ENCODE assay signal across 8 cellular contexts in the genomic region with DNA sequence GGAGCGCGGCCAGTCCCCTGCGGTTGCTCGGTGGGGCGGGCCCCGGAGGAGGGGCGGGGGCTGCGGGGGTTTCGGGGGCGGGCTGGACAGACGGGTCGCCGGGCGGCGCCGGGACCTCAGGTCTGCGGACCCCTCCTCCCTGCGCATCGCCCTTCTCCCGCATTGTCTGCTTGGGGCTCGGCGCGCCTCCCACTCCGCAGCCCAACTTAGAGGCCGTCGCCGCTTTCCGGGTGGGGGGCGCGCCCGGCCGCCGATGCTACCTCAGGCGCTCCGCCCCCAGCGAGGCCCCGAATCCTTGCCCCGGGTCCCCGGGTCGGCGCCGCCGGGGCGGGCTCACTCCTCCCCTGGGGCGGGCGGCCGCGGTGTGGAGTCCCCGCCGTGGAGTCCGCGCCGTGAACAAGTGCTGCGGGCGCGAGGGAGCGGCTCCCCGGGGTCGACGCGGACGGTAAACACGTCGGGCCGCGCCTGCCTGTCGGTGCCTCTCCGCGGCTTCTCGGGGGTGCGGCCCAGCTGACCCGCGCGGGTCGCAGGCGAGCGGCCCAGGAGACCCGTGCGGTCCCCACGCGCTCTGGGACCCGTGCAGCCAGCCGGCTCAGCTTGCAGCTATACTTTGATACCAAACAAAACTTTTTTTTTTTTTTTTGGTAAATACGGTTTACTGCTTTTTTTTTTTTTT. TPM values are rescaled to one million over a fixed set of nuclear protein-coding genes. Genes with fewer than 3 reads are reported as not detected.
A peak's percentile ranks its signal among the peaks of the same experiment; 100 is the strongest.
DNase-seq lines count a peak whose midpoint lies in the region; ATAC-seq, FAIRE-seq and TF ChIP-seq lines count a peak whose summit lies in the region.

No MANE protein-coding gene starts in this region.

- DNase-seq in NCI-H345 (lab: John Stamatoyannopoulos, UW), result peak; percentile 37
- no peak for DNase-seq in NCI-H345 treated with DMSO at 0.1 percent for 48 hours (lab: John Stamatoyannopoulos, UW; ENCODE audit: unreplicated experiment)
- DNase-seq in T-cell, result peak; percentile 15 to 63 (median 41)
- peak; percentile 3 for DNase-seq in astrocyte (ENCODE audit: low read depth)
- peak; percentile 84 for DNase-seq in iPS-NIHi11 (ENCODE audit: low spot score)
- DNase-seq in stimulated activated CD4-positive, alpha-beta T cell treated with anti-CD3 and anti-CD28 coated beads, Interleukin-1b, Interleukin-23, amount 100 ng/mL, for 4 hours (ENCODE audit: low read depth in 2 of 2), result peak; percentile 21 to 51
- no peak for DNase-seq in SK-N-DZ (ENCODE audit: low spot score)

- no peaks in the 10 kb centered on the region for H3K27me3 ChIP-seq in astrocyte (ENCODE audit: insufficient read depth, low read length)

- no peaks in the 10 kb centered on the region for H3K9me3 Mint-ChIP-seq in T-cell
- no peaks in the 10 kb centered on the region for H3K9me3 Mint-ChIP-seq in astrocyte (ENCODE audit: unreplicated experiment)

- H3K4me1 Mint-ChIP-seq in T-cell (peaks cover 62 to 63% (median 62%) of the 10 kb centered on the region in 3 donors), astrocyte (ENCODE audit: low read depth, unreplicated experiment) (peaks cover 24% of the 10 kb centered on the region)

- no peaks in the 10 kb centered on the region for H3K27me3 Mint-ChIP-seq in T-cell
- H3K27me3 Mint-ChIP-seq in astrocyte (ENCODE audit: low read depth, unreplicated experiment), result no peaks in the 10 kb centered on the region

- FAIRE-seq in astrocyte (lab: Jason Lieb, UNC), result no peak

- peak overlapping the region; percentile 84 for H3K9ac ChIP-seq in astrocyte (ENCODE audit: low read length)

- peaks cover 39% of the 10 kb centered on the region for H4K20me1 ChIP-seq in astrocyte (ENCODE audit: insufficient read depth, low read length)

- no peaks in the 10 kb centered on the region for H3K9me3 ChIP-seq in astrocyte (ENCODE audit: insufficient read depth, low read depth, low read length)

- peak overlapping the region; percentile 79 for H3K4me3 ChIP-seq in astrocyte (ENCODE audit: insufficient read depth, low read depth, low read length)

- ATAC-seq in HG03066 (IDR thresholded peaks at IDR 0.05; ENCODE audit: low read depth, unreplicated experiment), result peak; percentile 29
- peak; percentile 45 to 48 (median 46) for ATAC-seq in T-cell (replicated peaks in 1 of 4)

- POLR2A ChIA-PET in T-cell (lab: Charles Lee), result interaction anchor here (0.5 to 1.9 kb wide), 18 partner anchors 13 to 356 kb away, joined by 3 to 22 read pairs (median 7); no protein-coding TSS in a partner anchor

- CTCF ChIA-PET in T-cell (lab: Charles Lee), result interaction anchor here in 1 of 2 donors (0.6 to 2.8 kb wide), 6 partner anchors 20 to 84 kb away, joined by 3 to 35 read pairs (median 8); no protein-coding TSS in a partner anchor

- TF ChIP-seq CTCF in astrocyte (IDR thresholded peaks at IDR 0.05; ENCODE audit: insufficient read depth, low read depth, low read length), result no peak

- no peaks in the 10 kb centered on the region for H3K36me3 ChIP-seq in astrocyte (ENCODE audit: insufficient read depth, low read length)

- peak overlapping the region; percentile 85 to 86 for H3K27ac Mint-ChIP-seq in T-cell
- H3K27ac Mint-ChIP-seq in astrocyte (ENCODE audit: unreplicated experiment), result no peak overlapping the region

- H3K27ac ChIP-seq in astrocyte (ENCODE audit: low read depth, low read length), result peak overlapping the region; percentile 69

- H3K4me2 ChIP-seq in astrocyte (ENCODE audit: low read length), result peak overlapping the region; percentile 94

- H3K4me3 Mint-ChIP-seq in T-cell (peak overlapping the region; percentile 83 to 91 (median 88)), astrocyte (ENCODE audit: unreplicated experiment) (peak overlapping the region; percentile 90)

- H3K79me2 ChIP-seq in astrocyte (ENCODE audit: insufficient read depth, low read length), result peaks cover 51% of the 10 kb centered on the region

- H3K36me3 Mint-ChIP-seq in T-cell, result peaks cover 3% of the 10 kb centered on the region
- peaks cover 2% of the 10 kb centered on the region for H3K36me3 Mint-ChIP-seq in astrocyte (ENCODE audit: low read depth, unreplicated experiment)

- peaks cover 18% of the 10 kb centered on the region for H3K4me1 ChIP-seq in astrocyte (ENCODE audit: insufficient read depth, low read length)

- H2AFZ ChIP-seq in astrocyte (ENCODE audit: low read depth, low read length), result peak overlapping the region; percentile 60

RNA-seq across cellular contexts. Expression of gene AKAP13, which starts 0.6 kb away (rescaled TPM):
- total RNA-seq in T-cell (100 to 1,000 TPM; 232 to 391 (median 281) TPM), astrocyte (93.0 and 98.2 TPM in 2 replicates)
- polyA plus RNA-seq in SK-N-DZ (2014; cell fraction: cytosol; rRNA removed), result 8.3 and 8.5 TPM in 2 replicates
- 8.4 and 11.5 TPM in 2 replicates for polyA plus RNA-seq in SK-N-DZ (2014; cell fraction: nucleus; rRNA removed)

Comparison
In these comparisons a context has a peak if more than half of its experiments do, and no peak if none do; other contexts are left out.
1. DNase-seq: peak in NCI-H345 (single experiment), T-cell (34 of 34), astrocyte (single experiment), iPS-NIHi11 (single experiment) and stimulated activated CD4-positive, alpha-beta T cell treated with anti-CD3 and anti-CD28 coated beads, Interleukin-1b, Interleukin-23, amount 100 ng/mL, for 4 hours (2 of 2); none in NCI-H345 treated with DMSO at 0.1 percent for 48 hours (single experiment) and SK-N-DZ (single experiment).